ENCODE assay signal across 13 cellular contexts in the genomic region with DNA sequence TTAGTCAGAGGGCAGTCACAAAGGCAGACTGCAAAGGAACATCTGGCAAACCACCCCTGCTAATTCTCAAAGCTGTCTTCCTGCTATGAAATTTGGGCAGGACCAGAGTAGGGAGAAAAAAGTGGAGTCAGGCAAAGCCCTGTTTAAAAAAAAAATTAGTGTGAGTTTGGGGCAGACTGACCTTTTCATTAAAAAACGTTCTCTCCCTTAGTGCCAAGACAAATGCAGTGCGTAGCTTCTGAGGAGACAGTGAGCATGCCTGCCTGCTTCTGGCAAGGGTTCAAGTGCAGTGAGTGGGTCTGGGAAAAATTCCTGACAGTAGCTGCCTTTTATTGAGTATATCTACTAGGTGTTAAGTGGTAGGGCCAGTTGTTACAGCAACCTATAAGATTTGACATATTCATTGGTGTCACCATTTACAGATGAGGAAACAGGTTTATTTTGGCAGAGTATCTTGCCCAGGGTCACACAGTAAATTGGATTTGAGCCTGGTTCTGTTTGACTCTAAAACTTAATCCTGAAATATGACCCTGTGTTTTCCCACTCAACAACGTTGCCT.
A peak's percentile ranks its signal among the peaks of the same experiment; 100 is the strongest.
DNase-seq lines count a peak whose midpoint lies in the region; ATAC-seq, FAIRE-seq and TF ChIP-seq lines count a peak whose summit lies in the region.
"Had no signal": no experiment of that assay in that cellular context is flagged by ENCODE, and none has a peak within 500 bp of the region (broad histone marks: within the 10 kb centered on the region; RNA-seq: fewer than 3 reads in every experiment).

No MANE protein-coding gene starts in this region.

- H2AFZ ChIP-seq in mammary epithelial cell (ENCODE audit: low read depth, low read length) (no peak overlapping the region), mesenchymal stem cell (ENCODE audit: low read depth, low read length) (no peak overlapping the region)

- BruUV-seq in mammary epithelial cell (replicated peaks; lab: Mats Ljungman, UMichigan) = no TSS peak

- H3K4me1 ChIP-seq in mammary epithelial cell (ENCODE audit: insufficient read depth, low read length) (peaks cover 15% of the 10 kb centered on the region), mesenchymal stem cell (ENCODE audit: control insufficient read depth, insufficient read depth, low read depth, low read length) (no peaks in the 10 kb centered on the region)

- peak overlapping the region; percentile 34 for H3K4me2 ChIP-seq in mammary epithelial cell (ENCODE audit: insufficient read depth, low read depth, low read length)
- no peak overlapping the region for H3K4me2 ChIP-seq in mesenchymal stem cell (ENCODE audit: low read length, poor library complexity, severe bottlenecking)

- no peak for TF ChIP-seq CTCF in mammary epithelial cell (conservative IDR thresholded peaks at IDR 0.05 in 1 of 2, IDR thresholded peaks at IDR 0.05 in 1 of 2; ENCODE audit: extremely low read depth in 1 of 2, insufficient read depth in 1 of 2, low read depth in 1 of 2, low read length in 2 of 2)

- H2AK5ac ChIP-seq in mesenchymal stem cell (ENCODE audit: low read length, severe bottlenecking) = no peak overlapping the region

- H3K27ac ChIP-seq in mammary epithelial cell (ENCODE audit: insufficient read depth, low read depth, low read length) = peak overlapping the region; percentile 23
- no peak overlapping the region for H3K27ac ChIP-seq in mesenchymal stem cell (ENCODE audit: low read length, poor library complexity, severe bottlenecking)
- H3K27ac ChIP-seq: upper lobe of left lung had no signal

- no peak for TF ChIP-seq POLR2A in GM12891 (IDR thresholded peaks at IDR 0.05; ENCODE audit: low read depth, low read length)

- DNase-seq in DMS79 treated with DMSO at 0.1 percent for 48 hours (lab: John Stamatoyannopoulos, UW) (peak; percentile 86), NCI-H1105 (lab: John Stamatoyannopoulos, UW) (peak; percentile 63), mammary epithelial cell (peak; percentile 51), mesenchymal stem cell (no peak), HT-29 (ENCODE audit: low spot score) (no peak), GM12891 (ENCODE audit: insufficient read length, low spot score) (no peak)
- DNase-seq in central memory CD4-positive, alpha-beta T cell = no peak
- DNase-seq: activated T-cell treated with anti-CD3 and anti-CD28 coated beads, Interleukin-2, amount 50 U/mL, for 4 hours; GDM1; NCI-H1930; stimulated activated CD4-positive, alpha-beta T cell treated with anti-CD3 and anti-CD28 coated beads, Interleukin-4, amount 100 ng/mL, for 1 hour; upper lobe of left lung had no signal

- WGBS in mammary epithelial cell (ENCODE audit: low coverage, missing lambda C conversion rate) = 5% methylated on average over 3 of the region's 3 CpGs
- 88% methylated on average over 2 of the region's 3 CpGs for WGBS in mesenchymal stem cell

- intact Hi-C loops in mammary epithelial cell (cut with micrococcal nuclease) = loop anchor here (5.0 kb wide), 1 partner anchor 273 kb away; no protein-coding TSS in a partner anchor

- H2BK120ac ChIP-seq in mesenchymal stem cell (ENCODE audit: low read depth, low read length) = no peak overlapping the region

- H2BK5ac ChIP-seq in mesenchymal stem cell (ENCODE audit: low read depth, low read length, poor library complexity, severe bottlenecking) = peak overlapping the region; percentile 9

- H4K91ac ChIP-seq in mesenchymal stem cell (ENCODE audit: low read length) = no peak overlapping the region

- no peak overlapping the region for H3K14ac ChIP-seq in mesenchymal stem cell (ENCODE audit: low read length in 2 of 2)

- no peak for ATAC-seq in HG02763 (IDR thresholded peaks at IDR 0.05; ENCODE audit: unreplicated experiment)
- ATAC-seq: activated T-cell treated with anti-CD3 and anti-CD28 coated beads, Interleukin-2, amount 50 U/mL, for 4 hours had no signal

- in situ Hi-C loops in mammary epithelial cell (cut with MboI; ENCODE audit: low sequenced_read_pairs in 2 of 2) = no loop called here

- H4K8ac ChIP-seq in mesenchymal stem cell (ENCODE audit: low read length) = no peak overlapping the region

- no peak overlapping the region for H3K18ac ChIP-seq in mesenchymal stem cell (ENCODE audit: low read depth in 1 of 2, low read length in 2 of 2)

- H3K4me3 ChIP-seq in mammary epithelial cell (replicated peaks in 1 of 3; ENCODE audit: insufficient read depth in 1 of 3, low read depth in 2 of 3, low read length in 3 of 3) (no peak overlapping the region), mesenchymal stem cell (ENCODE audit: insufficient read depth in 1 of 2, low read depth in 1 of 2, low read length in 2 of 2) (no peak overlapping the region)
- H3K4me3 ChIP-seq: upper lobe of left lung had no signal

- CTCF ChIA-PET in mammary epithelial cell (lab: Charles Lee; ENCODE audit: low non-redundant PET) = interaction anchor here (0.7 kb wide), 1 partner anchor 301 kb away, joined by 9 read pairs; no protein-coding TSS in a partner anchor

- H3K79me2 ChIP-seq in mammary epithelial cell (ENCODE audit: insufficient read depth, low read length) = no peaks in the 10 kb centered on the region

- no peak overlapping the region for H3K9ac ChIP-seq in mammary epithelial cell (ENCODE audit: insufficient read depth, low read length)
- peak overlapping the region; percentile 8 for H3K9ac ChIP-seq in mesenchymal stem cell (ENCODE audit: low read length)

- H4K20me1 ChIP-seq in mammary epithelial cell (ENCODE audit: insufficient read depth, low read length) = no peaks in the 10 kb centered on the region

- peak overlapping the region in 1 of 2 experiments; percentile 45 for H2BK12ac ChIP-seq in mesenchymal stem cell (ENCODE audit: low read length in 2 of 2)

- H3K36me3 ChIP-seq in mammary epithelial cell (ENCODE audit: insufficient read depth, low read length) (peaks cover 2% of the 10 kb centered on the region), mesenchymal stem cell (ENCODE audit: control insufficient read depth in 1 of 2, insufficient read depth in 2 of 2, low read depth in 1 of 2, low read length in 2 of 2) (peaks cover 19% of the 10 kb centered on the region in 2 experiments)

- H3K9me3 ChIP-seq in mammary epithelial cell (replicated peaks; ENCODE audit: insufficient read depth, low read length) (no peaks in the 10 kb centered on the region), mesenchymal stem cell (ENCODE audit: control insufficient read depth, low read length) (no peaks in the 10 kb centered on the region)
- H3K9me3 ChIP-seq: upper lobe of left lung had no signal

- H3K4ac ChIP-seq in mesenchymal stem cell (ENCODE audit: low read depth in 1 of 2, low read length in 2 of 2) = no peak overlapping the region

- H3K23ac ChIP-seq in mesenchymal stem cell (ENCODE audit: low read length in 2 of 2) = no peak overlapping the region

- FAIRE-seq in GM12891 (lab: Jason Lieb, UNC) = no peak

- H2BK15ac ChIP-seq in mesenchymal stem cell (ENCODE audit: low read depth, poor library complexity, severe bottlenecking) = no peak overlapping the region

- H3K27me3 ChIP-seq in mammary epithelial cell (ENCODE audit: insufficient read depth, low read length) = no peaks in the 10 kb centered on the region
- H3K27me3 ChIP-seq in mesenchymal stem cell (ENCODE audit: control insufficient read depth in 1 of 2, insufficient read depth in 1 of 2, low read length in 2 of 2) = no peaks in the 10 kb centered on the region
- H3K27me3 ChIP-seq: upper lobe of left lung had no signal

- dilution Hi-C loops in mammary epithelial cell (cut with HindIII; ENCODE audit: low sequenced_read_pairs) = no loop called here

- H3K79me1 ChIP-seq in mesenchymal stem cell (replicated peaks; ENCODE audit: low read length, poor library complexity, severe bottlenecking) = peaks cover 14% of the 10 kb centered on the region

TF ChIP-seq in GM12891, 5 proteins besides CTCF, POLR2A, EP300 and RAD21:
- TF ChIP-seq SPI1 (IDR thresholded peaks at IDR 0.05; ENCODE audit: low read depth, low read length) (no peak), POLR2AphosphoS5 (IDR thresholded peaks at IDR 0.05; ENCODE audit: low read depth, low read length) (no peak), PAX5 (IDR thresholded peaks at IDR 0.05; ENCODE audit: insufficient read depth, low read length, severe bottlenecking) (no peak), TAF1 (IDR thresholded peaks at IDR 0.05; ENCODE audit: low read depth, low read length) (no peak), POU2F2 (IDR thresholded peaks at IDR 0.05; ENCODE audit: low read depth, low read length) (no peak)

Comparison
In these comparisons a context has a peak if more than half of its experiments do, and no peak if none do; other contexts are left out.
1. DNase-seq: peak in DMS79 treated with DMSO at 0.1 percent for 48 hours (single experiment), NCI-H1105 (single experiment) and mammary epithelial cell (single experiment); none in mesenchymal stem cell (single experiment), HT-29 (single experiment), GM12891 (single experiment) and central memory CD4-positive, alpha-beta T cell (single experiment).